Comparison of ENCODE assay signal across 2 cellular contexts in the genomic region with DNA sequence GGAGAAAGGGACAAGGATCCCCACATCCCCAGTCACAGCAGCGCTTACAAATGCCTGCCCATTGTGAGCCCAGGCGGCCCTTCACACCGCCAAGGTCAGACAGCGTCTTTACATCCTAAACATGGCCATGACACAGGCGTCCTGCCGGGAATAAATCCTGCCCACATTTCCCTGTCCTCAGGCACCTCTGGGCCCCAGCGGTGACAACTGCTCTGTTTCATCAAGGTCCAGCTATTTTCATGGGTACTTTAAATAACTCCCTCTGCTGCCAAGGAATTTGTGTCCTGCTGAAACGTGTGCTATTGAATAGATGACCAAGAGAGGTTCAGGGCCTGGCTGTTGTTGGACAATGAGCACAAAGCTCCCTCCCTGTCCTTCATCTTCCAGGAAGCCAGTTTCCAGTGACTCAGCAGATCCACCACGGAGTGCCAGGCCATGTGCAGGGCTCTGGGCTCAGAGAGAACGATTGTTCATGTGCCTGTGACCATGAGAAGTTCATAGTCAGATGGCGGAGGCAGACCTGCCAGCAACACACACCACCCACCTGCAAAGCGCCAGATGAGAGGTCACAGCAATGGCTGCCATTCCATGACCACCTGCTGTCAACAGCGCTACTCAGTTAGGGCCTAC.
TF ChIP-seq lines count a peak whose summit lies in the region.

No MANE protein-coding gene starts in this region.

TF ChIP-seq in IMR-90, 13 proteins besides CTCF, POLR2A, EP300 and RAD21:
- TF ChIP-seq, protein P1, sequence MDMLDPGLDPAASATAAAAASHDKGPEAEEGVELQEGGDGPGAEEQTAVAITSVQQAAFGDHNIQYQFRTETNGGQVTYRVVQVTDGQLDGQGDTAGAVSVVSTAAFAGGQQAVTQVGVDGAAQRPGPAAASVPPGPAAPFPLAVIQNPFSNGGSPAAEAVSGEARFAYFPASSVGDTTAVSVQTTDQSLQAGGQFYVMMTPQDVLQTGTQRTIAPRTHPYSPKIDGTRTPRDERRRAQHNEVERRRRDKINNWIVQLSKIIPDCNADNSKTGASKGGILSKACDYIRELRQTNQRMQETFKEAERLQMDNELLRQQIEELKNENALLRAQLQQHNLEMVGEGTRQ (IDR thresholded peaks at IDR 0.05; ENCODE audit: low read depth, low read length), result no peak
- no peak for TF ChIP-seq CHD1 (IDR thresholded peaks at IDR 0.05; ENCODE audit: low read depth, low read length)
- TF ChIP-seq NFE2L2 (IDR thresholded peaks at IDR 0.05; ENCODE audit: low read depth, low read length), result 0 out of 2 replicates have a peak, but pooled peaks have one; percentile 8

TF ChIP-seq in K562, 482 proteins besides CTCF, POLR2A, EP300 and RAD21 (continues in another document):
- TF ChIP-seq LCOR (CRISPR knock-in tag; IDR thresholded peaks at IDR 0.05), result no peak
- TF ChIP-seq NFE2L1 (tag; IDR thresholded peaks at IDR 0.05; ENCODE audit: borderline replicate concordance, low read depth), result 0 out of 2 replicates have a peak, but pooled peaks have one; percentile 39
- TF ChIP-seq, protein P2, sequence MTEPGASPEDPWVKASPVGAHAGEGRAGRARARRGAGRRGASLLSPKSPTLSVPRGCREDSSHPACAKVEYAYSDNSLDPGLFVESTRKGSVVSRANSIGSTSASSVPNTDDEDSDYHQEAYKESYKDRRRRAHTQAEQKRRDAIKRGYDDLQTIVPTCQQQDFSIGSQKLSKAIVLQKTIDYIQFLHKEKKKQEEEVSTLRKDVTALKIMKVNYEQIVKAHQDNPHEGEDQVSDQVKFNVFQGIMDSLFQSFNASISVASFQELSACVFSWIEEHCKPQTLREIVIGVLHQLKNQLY (CRISPR knock-in tag; conservative IDR thresholded peaks at IDR 0.05), result no peak
- no peak for TF ChIP-seq ASH1L (IDR thresholded peaks at IDR 0.05; ENCODE audit: borderline replicate concordance, low read depth, partially characterized antibody)
- peak; percentile 85 for TF ChIP-seq C11orf30 (IDR thresholded peaks at IDR 0.05; ENCODE audit: low read depth)
- TF ChIP-seq L3MBTL2 (IDR thresholded peaks at IDR 0.05), result peak; percentile 27; the same call in 1 of the 2 replicates
- TF ChIP-seq, protein P3, sequence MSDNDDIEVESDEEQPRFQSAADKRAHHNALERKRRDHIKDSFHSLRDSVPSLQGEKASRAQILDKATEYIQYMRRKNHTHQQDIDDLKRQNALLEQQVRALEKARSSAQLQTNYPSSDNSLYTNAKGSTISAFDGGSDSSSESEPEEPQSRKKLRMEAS (CRISPR knock-in tag; IDR thresholded peaks at IDR 0.05), result no peak
- TF ChIP-seq, protein P4, sequence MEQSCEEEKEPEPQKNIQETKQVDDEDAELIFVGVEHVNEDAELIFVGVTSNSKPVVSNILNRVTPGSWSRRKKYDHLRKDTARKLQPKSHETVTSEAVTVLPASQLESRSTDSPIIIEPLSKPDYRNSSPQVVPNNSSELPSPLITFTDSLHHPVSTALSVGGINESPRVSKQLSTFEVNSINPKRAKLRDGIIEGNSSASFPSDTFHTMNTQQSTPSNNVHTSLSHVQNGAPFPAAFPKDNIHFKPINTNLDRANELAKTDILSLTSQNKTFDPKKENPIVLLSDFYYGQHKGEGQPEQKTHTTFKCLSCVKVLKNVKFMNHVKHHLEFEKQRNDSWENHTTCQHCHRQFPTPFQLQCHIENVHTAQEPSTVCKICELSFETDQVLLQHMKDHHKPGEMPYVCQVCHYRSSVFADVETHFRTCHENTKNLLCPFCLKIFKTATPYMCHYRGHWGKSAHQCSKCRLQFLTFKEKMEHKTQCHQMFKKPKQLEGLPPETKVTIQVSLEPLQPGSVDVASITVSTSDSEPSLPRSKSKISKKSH (CRISPR knock-in tag; IDR thresholded peaks at IDR 0.05), result no peak
- TF ChIP-seq SREBF1 (IDR thresholded peaks at IDR 0.05; ENCODE audit: borderline replicate concordance, low read depth, low read length), result no peak
- TF ChIP-seq, protein P5, sequence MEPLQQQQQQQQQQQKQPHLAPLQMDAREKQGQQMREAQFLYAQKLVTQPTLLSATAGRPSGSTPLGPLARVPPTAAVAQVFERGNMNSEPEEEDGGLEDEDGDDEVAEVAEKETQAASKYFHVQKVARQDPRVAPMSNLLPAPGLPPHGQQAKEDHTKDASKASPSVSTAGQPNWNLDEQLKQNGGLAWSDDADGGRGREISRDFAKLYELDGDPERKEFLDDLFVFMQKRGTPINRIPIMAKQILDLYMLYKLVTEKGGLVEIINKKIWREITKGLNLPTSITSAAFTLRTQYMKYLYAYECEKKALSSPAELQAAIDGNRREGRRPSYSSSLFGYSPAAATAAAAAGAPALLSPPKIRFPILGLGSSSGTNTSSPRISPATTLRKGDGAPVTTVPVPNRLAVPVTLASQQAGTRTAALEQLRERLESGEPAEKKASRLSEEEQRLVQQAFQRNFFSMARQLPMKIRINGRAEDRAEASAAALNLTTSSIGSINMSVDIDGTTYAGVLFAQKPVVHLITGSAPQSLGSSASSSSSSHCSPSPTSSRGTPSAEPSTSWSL (CRISPR knock-in tag; IDR thresholded peaks at IDR 0.05; ENCODE audit: borderline replicate concordance), result no peak
- TF ChIP-seq HMG20A (CRISPR knock-in tag; conservative IDR thresholded peaks at IDR 0.05), result no peak
- no peak for TF ChIP-seq HDAC2 (IDR thresholded peaks at IDR 0.05)
- TF ChIP-seq MAFG (tag; conservative IDR thresholded peaks at IDR 0.05), result peak; percentile 73
- TF ChIP-seq, protein P6, sequence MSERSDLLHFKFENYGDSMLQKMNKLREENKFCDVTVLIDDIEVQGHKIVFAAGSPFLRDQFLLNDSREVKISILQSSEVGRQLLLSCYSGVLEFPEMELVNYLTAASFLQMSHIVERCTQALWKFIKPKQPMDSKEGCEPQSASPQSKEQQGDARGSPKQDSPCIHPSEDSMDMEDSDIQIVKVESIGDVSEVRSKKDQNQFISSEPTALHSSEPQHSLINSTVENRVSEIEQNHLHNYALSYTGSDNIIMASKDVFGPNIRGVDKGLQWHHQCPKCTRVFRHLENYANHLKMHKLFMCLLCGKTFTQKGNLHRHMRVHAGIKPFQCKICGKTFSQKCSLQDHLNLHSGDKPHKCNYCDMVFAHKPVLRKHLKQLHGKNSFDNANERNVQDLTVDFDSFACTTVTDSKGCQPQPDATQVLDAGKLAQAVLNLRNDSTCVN (CRISPR knock-in tag; IDR thresholded peaks at IDR 0.05), result no peak
- no peak for TF ChIP-seq SNRNP70 (optimal IDR thresholded peaks at IDR 0.05; ENCODE audit: low read depth, low read length)
- TF ChIP-seq, protein P7, sequence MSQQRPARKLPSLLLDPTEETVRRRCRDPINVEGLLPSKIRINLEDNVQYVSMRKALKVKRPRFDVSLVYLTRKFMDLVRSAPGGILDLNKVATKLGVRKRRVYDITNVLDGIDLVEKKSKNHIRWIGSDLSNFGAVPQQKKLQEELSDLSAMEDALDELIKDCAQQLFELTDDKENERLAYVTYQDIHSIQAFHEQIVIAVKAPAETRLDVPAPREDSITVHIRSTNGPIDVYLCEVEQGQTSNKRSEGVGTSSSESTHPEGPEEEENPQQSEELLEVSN (IDR thresholded peaks at IDR 0.05; ENCODE audit: borderline replicate concordance in 1 of 2, extremely low read depth in 1 of 2, insufficient read depth in 1 of 2, insufficient read length in 1 of 2, low read depth in 1 of 2, low read length in 1 of 2, poor library complexity in 1 of 2, severe bottlenecking in 1 of 2), result peak in 1 of 2 experiments; percentile 10
- TF ChIP-seq HCFC1 (IDR thresholded peaks at IDR 0.05; ENCODE audit: low read depth, low read length), result no peak
- no peak for TF ChIP-seq MEF2A (IDR thresholded peaks at IDR 0.05; ENCODE audit: control insufficient read depth, low read depth, low read length)
- TF ChIP-seq HMG20B (CRISPR knock-in tag; IDR thresholded peaks at IDR 0.05), result no peak
- peak; percentile 82 for TF ChIP-seq ZKSCAN1 (IDR thresholded peaks at IDR 0.05; ENCODE audit: low read depth, low read length)
- no peak for TF ChIP-seq ZNF24 (IDR thresholded peaks at IDR 0.05)
- no peak for TF ChIP-seq ZNF699 (CRISPR knock-in tag; IDR thresholded peaks at IDR 0.05; ENCODE audit: insufficient replicate concordance)
- TF ChIP-seq YY1 (IDR thresholded peaks at IDR 0.05; ENCODE audit: borderline replicate concordance in 1 of 3, control insufficient read depth in 1 of 3, extremely low read depth in 1 of 3, insufficient read depth in 3 of 3, insufficient read length in 1 of 3, insufficient replicate concordance in 2 of 3, low read depth in 1 of 3, low read length in 2 of 3), result peak in 1 of 3 experiments; percentile 56
- TF ChIP-seq PPARD (CRISPR knock-in tag; IDR thresholded peaks at IDR 0.05), result no peak
- no peak for TF ChIP-seq ATF1 (CRISPR knock-in tag; IDR thresholded peaks at IDR 0.05)
- TF ChIP-seq ATF1 (tag; IDR thresholded peaks at IDR 0.05), result no peak
- TF ChIP-seq ZFP30 (CRISPR knock-in tag; IDR thresholded peaks at IDR 0.05; ENCODE audit: borderline replicate concordance), result no peak
- TF ChIP-seq MAFK (IDR thresholded peaks at IDR 0.05; ENCODE audit: low read length), result peak; percentile 58; the same call in 1 of the 2 replicates
- TF ChIP-seq, protein P8, sequence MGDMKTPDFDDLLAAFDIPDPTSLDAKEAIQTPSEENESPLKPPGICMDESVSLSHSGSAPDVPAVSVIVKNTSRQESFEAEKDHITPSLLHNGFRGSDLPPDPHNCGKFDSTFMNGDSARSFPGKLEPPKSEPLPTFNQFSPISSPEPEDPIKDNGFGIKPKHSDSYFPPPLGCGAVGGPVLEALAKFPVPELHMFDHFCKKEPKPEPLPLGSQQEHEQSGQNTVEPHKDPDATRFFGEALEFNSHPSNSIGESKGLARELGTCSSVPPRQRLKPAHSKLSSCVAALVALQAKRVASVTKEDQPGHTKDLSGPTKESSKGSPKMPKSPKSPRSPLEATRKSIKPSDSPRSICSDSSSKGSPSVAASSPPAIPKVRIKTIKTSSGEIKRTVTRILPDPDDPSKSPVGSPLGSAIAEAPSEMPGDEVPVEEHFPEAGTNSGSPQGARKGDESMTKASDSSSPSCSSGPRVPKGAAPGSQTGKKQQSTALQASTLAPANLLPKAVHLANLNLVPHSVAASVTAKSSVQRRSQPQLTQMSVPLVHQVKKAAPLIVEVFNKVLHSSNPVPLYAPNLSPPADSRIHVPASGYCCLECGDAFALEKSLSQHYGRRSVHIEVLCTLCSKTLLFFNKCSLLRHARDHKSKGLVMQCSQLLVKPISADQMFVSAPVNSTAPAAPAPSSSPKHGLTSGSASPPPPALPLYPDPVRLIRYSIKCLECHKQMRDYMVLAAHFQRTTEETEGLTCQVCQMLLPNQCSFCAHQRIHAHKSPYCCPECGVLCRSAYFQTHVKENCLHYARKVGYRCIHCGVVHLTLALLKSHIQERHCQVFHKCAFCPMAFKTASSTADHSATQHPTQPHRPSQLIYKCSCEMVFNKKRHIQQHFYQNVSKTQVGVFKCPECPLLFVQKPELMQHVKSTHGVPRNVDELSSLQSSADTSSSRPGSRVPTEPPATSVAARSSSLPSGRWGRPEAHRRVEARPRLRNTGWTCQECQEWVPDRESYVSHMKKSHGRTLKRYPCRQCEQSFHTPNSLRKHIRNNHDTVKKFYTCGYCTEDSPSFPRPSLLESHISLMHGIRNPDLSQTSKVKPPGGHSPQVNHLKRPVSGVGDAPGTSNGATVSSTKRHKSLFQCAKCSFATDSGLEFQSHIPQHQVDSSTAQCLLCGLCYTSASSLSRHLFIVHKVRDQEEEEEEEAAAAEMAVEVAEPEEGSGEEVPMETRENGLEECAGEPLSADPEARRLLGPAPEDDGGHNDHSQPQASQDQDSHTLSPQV (IDR thresholded peaks at IDR 0.05), result peak; percentile 65; the same call in 1 of the 2 replicates
- no peak for TF ChIP-seq POLR3G (IDR thresholded peaks at IDR 0.05; ENCODE audit: extremely low read depth, insufficient read length, insufficient replicate concordance)
- no peak for TF ChIP-seq RBM39 (optimal IDR thresholded peaks at IDR 0.05; ENCODE audit: low read depth, low read length)
- TF ChIP-seq ZFP36 (IDR thresholded peaks at IDR 0.05; ENCODE audit: low read depth, low read length, partially characterized antibody), result peak; percentile 62
- no peak for TF ChIP-seq NFIC (IDR thresholded peaks at IDR 0.05)
- no peak for TF ChIP-seq FOXP1 (CRISPR knock-in tag; IDR thresholded peaks at IDR 0.05)
- TF ChIP-seq, protein P9, sequence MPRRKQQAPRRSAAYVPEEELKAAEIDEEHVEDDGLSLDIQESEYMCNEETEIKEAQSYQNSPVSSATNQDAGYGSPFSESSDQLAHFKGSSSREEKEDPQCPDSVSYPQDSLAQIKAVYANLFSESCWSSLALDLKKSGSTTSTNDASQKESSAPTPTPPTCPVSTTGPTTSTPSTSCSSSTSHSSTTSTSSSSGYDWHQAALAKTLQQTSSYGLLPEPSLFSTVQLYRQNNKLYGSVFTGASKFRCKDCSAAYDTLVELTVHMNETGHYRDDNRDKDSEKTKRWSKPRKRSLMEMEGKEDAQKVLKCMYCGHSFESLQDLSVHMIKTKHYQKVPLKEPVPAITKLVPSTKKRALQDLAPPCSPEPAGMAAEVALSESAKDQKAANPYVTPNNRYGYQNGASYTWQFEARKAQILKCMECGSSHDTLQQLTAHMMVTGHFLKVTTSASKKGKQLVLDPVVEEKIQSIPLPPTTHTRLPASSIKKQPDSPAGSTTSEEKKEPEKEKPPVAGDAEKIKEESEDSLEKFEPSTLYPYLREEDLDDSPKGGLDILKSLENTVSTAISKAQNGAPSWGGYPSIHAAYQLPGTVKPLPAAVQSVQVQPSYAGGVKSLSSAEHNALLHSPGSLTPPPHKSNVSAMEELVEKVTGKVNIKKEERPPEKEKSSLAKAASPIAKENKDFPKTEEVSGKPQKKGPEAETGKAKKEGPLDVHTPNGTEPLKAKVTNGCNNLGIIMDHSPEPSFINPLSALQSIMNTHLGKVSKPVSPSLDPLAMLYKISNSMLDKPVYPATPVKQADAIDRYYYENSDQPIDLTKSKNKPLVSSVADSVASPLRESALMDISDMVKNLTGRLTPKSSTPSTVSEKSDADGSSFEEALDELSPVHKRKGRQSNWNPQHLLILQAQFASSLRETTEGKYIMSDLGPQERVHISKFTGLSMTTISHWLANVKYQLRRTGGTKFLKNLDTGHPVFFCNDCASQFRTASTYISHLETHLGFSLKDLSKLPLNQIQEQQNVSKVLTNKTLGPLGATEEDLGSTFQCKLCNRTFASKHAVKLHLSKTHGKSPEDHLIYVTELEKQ (CRISPR knock-in tag; IDR thresholded peaks at IDR 0.05), result no peak
- TF ChIP-seq PTRF (tag; IDR thresholded peaks at IDR 0.05), result no peak
- TF ChIP-seq FOXA3 (CRISPR knock-in tag; conservative IDR thresholded peaks at IDR 0.05 in 1 of 2, IDR thresholded peaks at IDR 0.05 in 1 of 2), result no peak
- TF ChIP-seq RNF2 (IDR thresholded peaks at IDR 0.05), result no peak
- TF ChIP-seq, protein P10, sequence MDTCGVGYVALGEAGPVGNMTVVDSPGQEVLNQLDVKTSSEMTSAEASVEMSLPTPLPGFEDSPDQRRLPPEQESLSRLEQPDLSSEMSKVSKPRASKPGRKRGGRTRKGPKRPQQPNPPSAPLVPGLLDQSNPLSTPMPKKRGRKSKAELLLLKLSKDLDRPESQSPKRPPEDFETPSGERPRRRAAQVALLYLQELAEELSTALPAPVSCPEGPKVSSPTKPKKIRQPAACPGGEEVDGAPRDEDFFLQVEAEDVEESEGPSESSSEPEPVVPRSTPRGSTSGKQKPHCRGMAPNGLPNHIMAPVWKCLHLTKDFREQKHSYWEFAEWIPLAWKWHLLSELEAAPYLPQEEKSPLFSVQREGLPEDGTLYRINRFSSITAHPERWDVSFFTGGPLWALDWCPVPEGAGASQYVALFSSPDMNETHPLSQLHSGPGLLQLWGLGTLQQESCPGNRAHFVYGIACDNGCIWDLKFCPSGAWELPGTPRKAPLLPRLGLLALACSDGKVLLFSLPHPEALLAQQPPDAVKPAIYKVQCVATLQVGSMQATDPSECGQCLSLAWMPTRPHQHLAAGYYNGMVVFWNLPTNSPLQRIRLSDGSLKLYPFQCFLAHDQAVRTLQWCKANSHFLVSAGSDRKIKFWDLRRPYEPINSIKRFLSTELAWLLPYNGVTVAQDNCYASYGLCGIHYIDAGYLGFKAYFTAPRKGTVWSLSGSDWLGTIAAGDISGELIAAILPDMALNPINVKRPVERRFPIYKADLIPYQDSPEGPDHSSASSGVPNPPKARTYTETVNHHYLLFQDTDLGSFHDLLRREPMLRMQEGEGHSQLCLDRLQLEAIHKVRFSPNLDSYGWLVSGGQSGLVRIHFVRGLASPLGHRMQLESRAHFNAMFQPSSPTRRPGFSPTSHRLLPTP (IDR thresholded peaks at IDR 0.05; ENCODE audit: borderline replicate concordance, extremely low read depth, insufficient read length), result no peak
- no peak for TF ChIP-seq DPF2 (IDR thresholded peaks at IDR 0.05)
